Comparison of ENCODE assay signal across 3 cellular contexts in genomic region chr1:151205381-151205965, GRCh38. TPM values are rescaled to one million over a fixed set of nuclear protein-coding genes. Genes with fewer than 3 reads are reported as not detected.
"Had no signal": no experiment of that assay in that cellular context is flagged by ENCODE, and none has a peak within 500 bp of the region (broad histone marks: within the 10 kb centered on the region; RNA-seq: fewer than 3 reads in every experiment).

No MANE protein-coding gene starts in this region.

RNA-seq across cellular contexts. Expression of gene TMOD4, which starts 29.7 kb away (rescaled TPM):
- total RNA-seq: GM23248, H1, HepG2 had no signal
- polyA plus RNA-seq: GM23248 had no signal
